ENCODE assay signal across 8 cellular contexts in genomic region chr17:39461911-39462641, GRCh38. TPM values are rescaled to one million over a fixed set of nuclear protein-coding genes. Genes with fewer than 3 reads are reported as not detected.
DNase-seq lines count a peak whose midpoint lies in the region; ATAC-seq, FAIRE-seq and TF ChIP-seq lines count a peak whose summit lies in the region.

No MANE protein-coding gene starts in this region.

- peak; percentile 45 for ATAC-seq in thoracic aorta (ENCODE audit: insufficient number of reproducible peaks, low FRiP score, low read depth)

- H3K4me3 ChIP-seq in BJ (ENCODE audit: low read depth, low read length) (peak overlapping the region; percentile 81), epithelial cell of proximal tubule (ENCODE audit: low read depth, low read length) (peak overlapping the region; percentile 96), mucosa of rectum (ENCODE audit: low read length in 2 of 2) (peak overlapping the region; percentile 99 to 100), thoracic aorta (peak overlapping the region; percentile 99)

- H3K4me1 ChIP-seq in mucosa of rectum (ENCODE audit: control insufficient read depth in 2 of 2, insufficient read depth in 2 of 2, low read length in 2 of 2) (peaks cover 9% of the 10 kb centered on the region in 2 donors), thoracic aorta (ENCODE audit: control insufficient read depth in 1 of 2, low read depth in 2 of 2) (peaks cover 23 to 29% of the 10 kb centered on the region in 2 donors)

- POLR2A ChIA-PET in BJ (lab: Charles Lee): interaction anchor here (0.5 to 1.8 kb wide), 3 partner anchors 11 to 433 kb away, joined by 3 to 18 read pairs (median 4); partner anchors contain the start of gene MED1

- CTCF ChIA-PET in BJ (lab: Yijun Ruan, JAX): interaction anchor here (0.8 to 1.8 kb wide), 5 partner anchors 17 to 218 kb away, joined by 3 to 7 read pairs (median 3); no protein-coding TSS in a partner anchor

- DNase-seq in BJ (ENCODE audit: low read depth) (no peak), GM19238 (ENCODE audit: insufficient read length, low spot score) (peak; percentile 65), HTR-8/SVneo (ENCODE audit: insufficient read length, low spot score) (peak; percentile 78), epithelial cell of proximal tubule (ENCODE audit: low read depth) (no peak), thoracic aorta (ENCODE audit: low spot score) (no peak), DMS153 (lab: John Stamatoyannopoulos, UW) (no peak)
- DNase-seq in activated CD4-positive, alpha-beta T cell treated with anti-CD3 and anti-CD28 coated beads, Interleukin-2, amount 50 U/mL, for 4 hours: peak; percentile 66 to 68

- FAIRE-seq in HTR-8/SVneo (lab: Jason Lieb, UNC): no peak

- H3K27me3 ChIP-seq in BJ (ENCODE audit: control insufficient read depth, insufficient read depth, low read length) (no peaks in the 10 kb centered on the region), mucosa of rectum (ENCODE audit: control insufficient read depth in 2 of 2, insufficient read depth in 2 of 2, low read length in 2 of 2) (no peaks in the 10 kb centered on the region), thoracic aorta (replicated peaks; ENCODE audit: insufficient read depth) (no peaks in the 10 kb centered on the region)

- no peaks in the 10 kb centered on the region for H3K36me3 ChIP-seq in BJ (ENCODE audit: control insufficient read depth, insufficient read depth, low read length)
- no peaks in the 10 kb centered on the region for H3K36me3 ChIP-seq in mucosa of rectum (ENCODE audit: control insufficient read depth in 2 of 2, insufficient read depth in 2 of 2, low read length in 2 of 2)
- H3K36me3 ChIP-seq in thoracic aorta: no peaks in the 10 kb centered on the region

- H3K27ac ChIP-seq in mucosa of rectum (ENCODE audit: low read depth in 2 of 2, low read length in 2 of 2) (peak overlapping the region; percentile 97 to 98), thoracic aorta (peak overlapping the region; percentile 97 to 99)

- TF ChIP-seq CTCF in BJ (IDR thresholded peaks at IDR 0.05; ENCODE audit: insufficient read depth, low read depth, low read length): no peak
- no peak for TF ChIP-seq CTCF in epithelial cell of proximal tubule (conservative IDR thresholded peaks at IDR 0.05; ENCODE audit: low read depth, low read length)
- no peak for TF ChIP-seq CTCF in thoracic aorta (IDR thresholded peaks at IDR 0.05)

- peak overlapping the region; percentile 98 to 99 for H3K9ac ChIP-seq in mucosa of rectum (ENCODE audit: low read depth in 1 of 2, low read length in 2 of 2)

- no peaks in the 10 kb centered on the region for H3K9me3 ChIP-seq in mucosa of rectum (ENCODE audit: control insufficient read depth in 2 of 2, low read length in 2 of 2)
- no peaks in the 10 kb centered on the region for H3K9me3 ChIP-seq in thoracic aorta

RNA-seq across cellular contexts. Expression of gene CDK12, which starts 0.8 kb away (rescaled TPM):
- polyA plus RNA-seq in BJ (2011; rRNA removed): 16.6 and 19.1 TPM in 2 replicates
- 37.7 and 41.9 TPM in 2 replicates for polyA minus RNA-seq in BJ (2011; rRNA and poly(A)+ RNA removed)
- total RNA-seq in epithelial cell of proximal tubule (13.5 and 21.9 TPM in 2 replicates), thoracic aorta (10 to 100 TPM; 53.7 to 54.7 TPM)

RNA-seq across cellular contexts. Expression of gene MED1, which starts 11.0 kb away (rescaled TPM):
- polyA plus RNA-seq in BJ (2011; rRNA removed): 22.9 and 33.3 TPM in 2 replicates
- polyA minus RNA-seq in BJ (2011; rRNA and poly(A)+ RNA removed): 22.9 and 23.5 TPM in 2 replicates
- total RNA-seq in epithelial cell of proximal tubule (14.6 and 20.5 TPM in 2 replicates), thoracic aorta (10 to 100 TPM; 18.1 to 29.0 TPM)

Comparison
In these comparisons a context has a peak if more than half of its experiments do, and no peak if none do; other contexts are left out.
1. DNase-seq: peak in GM19238 (single experiment), HTR-8/SVneo (single experiment) and activated CD4-positive, alpha-beta T cell treated with anti-CD3 and anti-CD28 coated beads, Interleukin-2, amount 50 U/mL, for 4 hours (2 of 2); none in BJ (single experiment), epithelial cell of proximal tubule (single experiment), thoracic aorta (single experiment) and DMS153 (single experiment).
2. Peak in every context shown above with its lines, with median percentiles within 50 percentile points of each other: H3K4me3 ChIP-seq.